In the genomic region with DNA sequence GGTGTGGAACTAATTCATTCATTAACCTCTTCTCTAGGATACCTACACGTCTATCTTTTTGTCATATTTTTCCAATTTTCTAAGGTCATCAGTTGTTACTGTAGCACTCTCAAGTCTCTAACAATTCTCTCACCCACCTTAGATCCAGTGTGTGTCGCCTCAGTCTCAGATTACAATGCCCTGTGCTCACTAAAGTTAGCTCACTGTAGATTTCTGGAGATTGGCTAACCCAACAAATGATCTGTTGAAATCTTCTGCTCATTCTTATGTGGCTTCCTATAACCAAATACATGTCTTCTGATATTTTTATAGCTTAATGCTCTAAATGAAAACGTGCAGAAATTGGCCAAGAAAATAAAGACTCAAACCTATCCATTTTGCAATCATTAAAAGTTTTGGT, we compare ENCODE assay signal across 19 cellular contexts.
"Had no signal": no experiment of that assay in that cellular context is flagged by ENCODE, and none has a peak within 500 bp of the region (broad histone marks: within the 10 kb centered on the region; RNA-seq: fewer than 3 reads in every experiment).

No MANE protein-coding gene starts in this region.

- H3K9me3 ChIP-seq: body of pancreas, gastrocnemius medialis, heart right ventricle, lower lobe of right lung, neutrophil, right atrium auricular region, transverse colon had no signal

- ATAC-seq: activated CD8-positive, alpha-beta T cell treated with anti-CD3 and anti-CD28 coated beads for 36 hours; activated T-cell treated with anti-CD3 and anti-CD28 coated beads, Interleukin-2, amount 50 U/mL, for 4 hours; body of pancreas; gastrocnemius medialis; heart right ventricle; lower lobe of right lung; T-helper 17 cell; WTC11 had no signal

- DNase-seq: activated CD4-positive, alpha-beta T cell treated with anti-CD3 and anti-CD28 coated beads for 4 hours; activated CD8-positive, alpha-beta T cell treated with anti-CD3 and anti-CD28 coated beads for 36 hours; activated effector memory CD4-positive, alpha-beta T cell treated with anti-CD3 and anti-CD28 coated beads, Interleukin-2, amount 50 U/mL, for 16 hours; activated T-cell treated with anti-CD3 and anti-CD28 coated beads, Interleukin-2, amount 50 U/mL, for 4 hours; amygdala; body of pancreas; effector CD8-positive, alpha-beta T cell; gastrocnemius medialis; heart right ventricle; left cardiac atrium; lower lobe of right lung; stimulated activated CD4-positive, alpha-beta T cell treated with anti-CD3 and anti-CD28 coated beads, Interleukin-4, amount 100 ng/mL, for 24 hours; stimulated activated naive CD4-positive, alpha-beta T cell; T-helper 17 cell; transverse colon had no signal

- H3K4me1 ChIP-seq: body of pancreas, gastrocnemius medialis, heart right ventricle, lower lobe of right lung, right atrium auricular region, transverse colon had no signal

- H3K4me3 ChIP-seq: body of pancreas, gastrocnemius medialis, heart right ventricle, lower lobe of right lung, right atrium auricular region, skin epidermis, transverse colon had no signal

- H3K27me3 ChIP-seq: body of pancreas, gastrocnemius medialis, heart right ventricle, neutrophil, right atrium auricular region, transverse colon had no signal

- H3K27ac ChIP-seq: body of pancreas, gastrocnemius medialis, heart right ventricle, lower lobe of right lung, neutrophil, right atrium auricular region, skin epidermis, transverse colon had no signal
